Comparison of ENCODE assay signal across 13 cellular contexts in genomic region chr14:104223810-104224515, GRCh38.
DNase-seq lines count a peak whose midpoint lies in the region; ATAC-seq and TF ChIP-seq lines count a peak whose summit lies in the region.
"Had no signal": no experiment of that assay in that cellular context is flagged by ENCODE, and none has a peak within 500 bp of the region (broad histone marks: within the 10 kb centered on the region; RNA-seq: fewer than 3 reads in every experiment).

No MANE protein-coding gene starts in this region.

- H3K79me2 ChIP-seq in GM23338 (replicated peaks; ENCODE audit: insufficient read depth), result no peaks in the 10 kb centered on the region

- ATAC-seq in GM23338 (no peak), HG03097 (IDR thresholded peaks at IDR 0.05; ENCODE audit: low FRiP score, unreplicated experiment) (no peak), HG03520 (IDR thresholded peaks at IDR 0.05; ENCODE audit: unreplicated experiment) (no peak), HG03457 (IDR thresholded peaks at IDR 0.05; ENCODE audit: unreplicated experiment) (no peak)
- ATAC-seq: gastrocnemius medialis had no signal

- no peaks in the 10 kb centered on the region; the same call in 2 of the 3 replicates for H3K36me3 Mint-ChIP-seq in GM23338 (ENCODE audit: low read depth)
- H3K36me3 Mint-ChIP-seq: IgD-negative memory B cell had no signal

- no peaks in the 10 kb centered on the region for H3K27me3 ChIP-seq in GM23338 (ENCODE audit: insufficient read depth)
- peaks cover 0 to 62% (median 5%) of the 10 kb centered on the region in 4 donors for H3K27me3 ChIP-seq in esophagus muscularis mucosa
- H3K27me3 ChIP-seq in rectal smooth muscle tissue (ENCODE audit: control insufficient read depth, insufficient read depth, low read length), result peaks cover 2% of the 10 kb centered on the region

- no peaks in the 10 kb centered on the region for H3F3A ChIP-seq in GM23338 (replicated peaks; ENCODE audit: low read depth)

- H3K9ac ChIP-seq in rectal smooth muscle tissue (ENCODE audit: low read length), result no peak overlapping the region

- 24% methylated on average over 20 of the region's 21 CpGs for WGBS in esophagus muscularis mucosa

- H3K4me1 ChIP-seq in GM23338 (ENCODE audit: insufficient read depth) (0 out of 2 replicates have a peak, but pooled peaks cover 8% of the 10 kb centered on the region), esophagus muscularis mucosa (peaks cover 6 to 18% (median 12%) of the 10 kb centered on the region in 4 donors), rectal smooth muscle tissue (ENCODE audit: control insufficient read depth, insufficient read depth, low read length) (no peaks in the 10 kb centered on the region)
- H3K4me1 ChIP-seq: gastrocnemius medialis had no signal

- H3K27me3 Mint-ChIP-seq in GM23338 (ENCODE audit: insufficient read depth, low read depth, poor library complexity), result peaks cover 5% of the 10 kb centered on the region

- no peak for TF ChIP-seq EP300 in esophagus muscularis mucosa (IDR thresholded peaks at IDR 0.05)

- no peak overlapping the region for H3K4me2 ChIP-seq in GM23338

- peaks cover 30% of the 10 kb centered on the region for H3K4me1 Mint-ChIP-seq in GM23338

- H3K27ac ChIP-seq in GM23338 (ENCODE audit: low read depth) (no peak overlapping the region), esophagus muscularis mucosa (replicated peaks in 1 of 4) (no peak overlapping the region), rectal smooth muscle tissue (ENCODE audit: low read depth, low read length) (no peak overlapping the region)
- H3K27ac ChIP-seq: gastrocnemius medialis had no signal

- H3K36me3 ChIP-seq in GM23338 (ENCODE audit: insufficient read depth) (no peaks in the 10 kb centered on the region), esophagus muscularis mucosa (no peaks in the 10 kb centered on the region), rectal smooth muscle tissue (ENCODE audit: control insufficient read depth, insufficient read depth, low read length) (no peaks in the 10 kb centered on the region)
- H3K36me3 ChIP-seq: gastrocnemius medialis had no signal

- H2AFZ ChIP-seq in GM23338, result no peak overlapping the region

- H3K27ac Mint-ChIP-seq in GM23338, result peak overlapping the region; percentile 86; the same call in 1 of the 2 replicates
- H3K27ac Mint-ChIP-seq: IgD-negative memory B cell; naive thymus-derived CD4-positive, alpha-beta T cell had no signal

- no peaks in the 10 kb centered on the region; the same call in 2 of the 3 replicates for H3K9me3 Mint-ChIP-seq in GM23338

- H3K9me3 ChIP-seq in esophagus muscularis mucosa, result peaks cover 0 to 16% (median 7%) of the 10 kb centered on the region in 4 donors
- H3K9me3 ChIP-seq: gastrocnemius medialis had no signal

- no peaks in the 10 kb centered on the region for H4K20me1 ChIP-seq in GM23338 (replicated peaks; ENCODE audit: insufficient read depth)

- DNase-seq in GM23338 (ENCODE audit: low spot score), result no peak
- DNase-seq in NCI-H446 (lab: John Stamatoyannopoulos, UW), result peak; percentile 68 to 74
- no peak for DNase-seq in esophagus muscularis mucosa (ENCODE audit: extremely low spot score)
- DNase-seq: effector memory CD4-positive, alpha-beta T cell; gastrocnemius medialis; islet precursor cell; naive thymus-derived CD4-positive, alpha-beta T cell; T-helper 1 cell had no signal

- no peak for TF ChIP-seq CTCF in GM23338 (conservative IDR thresholded peaks at IDR 0.05; ENCODE audit: low read depth in 2 of 2)
- TF ChIP-seq CTCF in esophagus muscularis mucosa (IDR thresholded peaks at IDR 0.05), result no peak

- intact Hi-C loops in esophagus muscularis mucosa (cut with DNase I), result no loop called here

- H3K9me2 ChIP-seq in GM23338 (ENCODE audit: insufficient read depth), result no peaks in the 10 kb centered on the region

- no peak for TF ChIP-seq POLR2A in esophagus muscularis mucosa (IDR thresholded peaks at IDR 0.05; ENCODE audit: low read depth)

- no peak overlapping the region; the same call in 2 of the 3 replicates for H3K4me3 Mint-ChIP-seq in GM23338

- no peak overlapping the region for H3K4me3 ChIP-seq in GM23338
- peak overlapping the region; percentile 15 to 39 (median 32) for H3K4me3 ChIP-seq in esophagus muscularis mucosa
- H3K4me3 ChIP-seq in rectal smooth muscle tissue (ENCODE audit: low read length), result peak overlapping the region; percentile 26
- H3K4me3 ChIP-seq: gastrocnemius medialis had no signal

TF ChIP-seq in GM23338, 12 proteins besides CTCF, POLR2A, EP300 and RAD21:
- TF ChIP-seq CREB1 (CRISPR knock-in tag; IDR thresholded peaks at IDR 0.05; ENCODE audit: low read depth) (no peak), EZH2 (IDR thresholded peaks at IDR 0.05; ENCODE audit: low read depth, unreplicated experiment) (no peak), ETS1 (IDR thresholded peaks at IDR 0.05) (no peak), STAT1 (IDR thresholded peaks at IDR 0.05; ENCODE audit: unreplicated experiment) (no peak), JUNB (IDR thresholded peaks at IDR 0.05; ENCODE audit: unreplicated experiment) (no peak), NANOG (IDR thresholded peaks at IDR 0.05; ENCODE audit: borderline replicate concordance) (no peak), POLR2AphosphoS5 (IDR thresholded peaks at IDR 0.05; ENCODE audit: low read depth) (no peak), ZNF331 (CRISPR knock-in tag; IDR thresholded peaks at IDR 0.05; ENCODE audit: low read depth) (no peak)
- TF ChIP-seq, protein P1, sequence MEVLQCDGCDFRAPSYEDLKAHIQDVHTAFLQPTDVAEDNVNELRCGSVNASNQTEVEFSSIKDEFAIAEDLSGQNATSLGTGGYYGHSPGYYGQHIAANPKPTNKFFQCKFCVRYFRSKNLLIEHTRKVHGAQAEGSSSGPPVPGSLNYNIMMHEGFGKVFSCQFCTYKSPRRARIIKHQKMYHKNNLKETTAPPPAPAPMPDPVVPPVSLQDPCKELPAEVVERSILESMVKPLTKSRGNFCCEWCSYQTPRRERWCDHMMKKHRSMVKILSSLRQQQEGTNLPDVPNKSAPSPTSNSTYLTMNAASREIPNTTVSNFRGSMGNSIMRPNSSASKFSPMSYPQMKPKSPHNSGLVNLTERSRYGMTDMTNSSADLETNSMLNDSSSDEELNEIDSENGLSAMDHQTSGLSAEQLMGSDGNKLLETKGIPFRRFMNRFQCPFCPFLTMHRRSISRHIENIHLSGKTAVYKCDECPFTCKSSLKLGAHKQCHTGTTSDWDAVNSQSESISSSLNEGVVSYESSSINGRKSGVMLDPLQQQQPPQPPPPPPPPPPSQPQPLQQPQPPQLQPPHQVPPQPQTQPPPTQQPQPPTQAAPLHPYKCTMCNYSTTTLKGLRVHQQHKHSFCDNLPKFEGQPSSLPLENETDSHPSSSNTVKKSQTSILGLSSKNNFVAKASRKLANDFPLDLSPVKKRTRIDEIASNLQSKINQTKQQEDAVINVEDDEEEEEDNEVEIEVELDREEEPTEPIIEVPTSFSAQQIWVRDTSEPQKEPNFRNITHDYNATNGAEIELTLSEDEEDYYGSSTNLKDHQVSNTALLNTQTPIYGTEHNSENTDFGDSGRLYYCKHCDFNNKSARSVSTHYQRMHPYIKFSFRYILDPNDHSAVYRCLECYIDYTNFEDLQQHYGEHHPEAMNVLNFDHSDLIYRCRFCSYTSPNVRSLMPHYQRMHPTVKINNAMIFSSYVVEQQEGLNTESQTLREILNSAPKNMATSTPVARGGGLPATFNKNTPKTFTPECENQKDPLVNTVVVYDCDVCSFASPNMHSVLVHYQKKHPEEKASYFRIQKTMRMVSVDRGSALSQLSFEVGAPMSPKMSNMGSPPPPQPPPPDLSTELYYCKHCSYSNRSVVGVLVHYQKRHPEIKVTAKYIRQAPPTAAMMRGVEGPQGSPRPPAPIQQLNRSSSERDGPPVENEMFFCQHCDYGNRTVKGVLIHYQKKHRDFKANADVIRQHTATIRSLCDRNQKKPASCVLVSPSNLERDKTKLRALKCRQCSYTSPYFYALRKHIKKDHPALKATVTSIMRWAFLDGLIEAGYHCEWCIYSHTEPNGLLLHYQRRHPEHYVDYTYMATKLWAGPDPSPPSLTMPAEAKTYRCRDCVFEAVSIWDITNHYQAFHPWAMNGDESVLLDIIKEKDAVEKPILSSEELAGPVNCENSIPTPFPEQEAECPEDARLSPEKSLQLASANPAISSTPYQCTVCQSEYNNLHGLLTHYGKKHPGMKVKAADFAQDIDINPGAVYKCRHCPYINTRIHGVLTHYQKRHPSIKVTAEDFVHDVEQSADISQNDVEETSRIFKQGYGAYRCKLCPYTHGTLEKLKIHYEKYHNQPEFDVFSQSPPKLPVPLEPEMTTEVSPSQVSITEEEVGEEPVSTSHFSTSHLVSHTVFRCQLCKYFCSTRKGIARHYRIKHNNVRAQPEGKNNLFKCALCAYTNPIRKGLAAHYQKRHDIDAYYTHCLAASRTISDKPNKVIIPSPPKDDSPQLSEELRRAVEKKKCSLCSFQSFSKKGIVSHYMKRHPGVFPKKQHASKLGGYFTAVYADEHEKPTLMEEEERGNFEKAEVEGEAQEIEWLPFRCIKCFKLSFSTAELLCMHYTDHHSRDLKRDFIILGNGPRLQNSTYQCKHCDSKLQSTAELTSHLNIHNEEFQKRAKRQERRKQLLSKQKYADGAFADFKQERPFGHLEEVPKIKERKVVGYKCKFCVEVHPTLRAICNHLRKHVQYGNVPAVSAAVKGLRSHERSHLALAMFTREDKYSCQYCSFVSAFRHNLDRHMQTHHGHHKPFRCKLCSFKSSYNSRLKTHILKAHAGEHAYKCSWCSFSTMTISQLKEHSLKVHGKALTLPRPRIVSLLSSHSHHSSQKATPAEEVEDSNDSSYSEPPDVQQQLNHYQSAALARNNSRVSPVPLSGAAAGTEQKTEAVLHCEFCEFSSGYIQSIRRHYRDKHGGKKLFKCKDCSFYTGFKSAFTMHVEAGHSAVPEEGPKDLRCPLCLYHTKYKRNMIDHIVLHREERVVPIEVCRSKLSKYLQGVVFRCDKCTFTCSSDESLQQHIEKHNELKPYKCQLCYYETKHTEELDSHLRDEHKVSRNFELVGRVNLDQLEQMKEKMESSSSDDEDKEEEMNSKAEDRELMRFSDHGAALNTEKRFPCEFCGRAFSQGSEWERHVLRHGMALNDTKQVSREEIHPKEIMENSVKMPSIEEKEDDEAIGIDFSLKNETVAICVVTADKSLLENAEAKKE (CRISPR knock-in tag; IDR thresholded peaks at IDR 0.05), result no peak
TF ChIP-seq in GM23338: peak in this region for 0.

Comparison
In these comparisons a context has a peak if more than half of its experiments do, and no peak if none do; other contexts are left out.
1. DNase-seq: peak in NCI-H446 (2 of 2); none in GM23338 (single experiment) and esophagus muscularis mucosa (single experiment).